8 cellular contexts compared by ENCODE assay signal in genomic region chr6:25138024-25138696, GRCh38.
DNase-seq lines count a peak whose midpoint lies in the region; ATAC-seq and TF ChIP-seq lines count a peak whose summit lies in the region.

No MANE protein-coding gene starts in this region.

- intact Hi-C loops in CD14-positive monocyte (cut with micrococcal nuclease) = loop anchor here in 1 of 2 donors (5.0 kb wide), 1 partner anchor 34 kb away; no protein-coding TSS in a partner anchor

- TF ChIP-seq CTCF in CD14-positive monocyte (IDR thresholded peaks at IDR 0.05) = no peak
- TF ChIP-seq CTCF in astrocyte of the cerebellum (IDR thresholded peaks at IDR 0.05; ENCODE audit: low read depth, low read length, missing control alignments) = no peak

- DNase-seq in CD14-positive monocyte (ENCODE audit: low spot score) (peak; percentile 54), astrocyte of the cerebellum (ENCODE audit: low read depth) (no peak), inferior parietal cortex (ENCODE audit: extremely low spot score) (peak; percentile 59), NCI-H1048 (lab: John Stamatoyannopoulos, UW) (no peak)
- peak; percentile 79 for DNase-seq in T-helper 2 cell treated with Interferon-gamma antibody and Interleukin-4, amounts not matched to agents 5 μg/mL and 100 μg/mL, for 36 hours (ENCODE audit: low spot score)
- DNase-seq in stimulated activated CD4-positive, alpha-beta T cell treated with anti-CD3 and anti-CD28 coated beads, Interleukin-2, amount 100 ng/mL, for 48 hours = peak; percentile 51 to 56

- peak overlapping the region; percentile 78 to 95 for H3K4me3 Mint-ChIP-seq in CD14-positive monocyte
- peak overlapping the region; percentile 91 for H3K4me3 Mint-ChIP-seq in T-helper 2 cell treated with Interferon-gamma antibody and Interleukin-4, amounts not matched to agents 5 μg/mL and 100 μg/mL, for 36 hours

- H3K4me3 ChIP-seq in astrocyte of the cerebellum (ENCODE audit: low read depth, low read length) = peak overlapping the region; percentile 19

- H3K36me3 Mint-ChIP-seq in CD14-positive monocyte = peaks cover 4 to 16% of the 10 kb centered on the region in 2 donors
- peaks cover 71% of the 10 kb centered on the region for H3K36me3 Mint-ChIP-seq in T-helper 2 cell treated with Interferon-gamma antibody and Interleukin-4, amounts not matched to agents 5 μg/mL and 100 μg/mL, for 36 hours (ENCODE audit: low read depth)

- H3K4me1 Mint-ChIP-seq in CD14-positive monocyte = peaks cover 40% of the 10 kb centered on the region
- peaks cover 38% of the 10 kb centered on the region for H3K4me1 Mint-ChIP-seq in T-helper 2 cell treated with Interferon-gamma antibody and Interleukin-4, amounts not matched to agents 5 μg/mL and 100 μg/mL, for 36 hours (ENCODE audit: low read depth)

- in situ Hi-C loops in astrocyte of the cerebellum (cut with HindIII; ENCODE audit: low sequenced_read_pairs) = no loop called here

- H3K27me3 Mint-ChIP-seq in CD14-positive monocyte (ENCODE audit: low read depth in 3 of 3) = no peaks in the 10 kb centered on the region
- H3K27me3 Mint-ChIP-seq in T-helper 2 cell treated with Interferon-gamma antibody and Interleukin-4, amounts not matched to agents 5 μg/mL and 100 μg/mL, for 36 hours (ENCODE audit: low read depth) = no peaks in the 10 kb centered on the region

- ATAC-seq in GM19395 (IDR thresholded peaks at IDR 0.05; ENCODE audit: unreplicated experiment) = peak; percentile 92
- ATAC-seq in HG03558 (IDR thresholded peaks at IDR 0.05; ENCODE audit: extremely low read depth, unreplicated experiment) = peak; percentile 94

- H3K9me3 Mint-ChIP-seq in CD14-positive monocyte = peaks cover under 1 to 11% (median 5%) of the 10 kb centered on the region in 7 donors
- H3K9me3 Mint-ChIP-seq in T-helper 2 cell treated with Interferon-gamma antibody and Interleukin-4, amounts not matched to agents 5 μg/mL and 100 μg/mL, for 36 hours = peaks cover 8% of the 10 kb centered on the region

- H3K27ac Mint-ChIP-seq in CD14-positive monocyte = peak overlapping the region; percentile 95 to 99 (median 98)
- H3K27ac Mint-ChIP-seq in T-helper 2 cell treated with Interferon-gamma antibody and Interleukin-4, amounts not matched to agents 5 μg/mL and 100 μg/mL, for 36 hours = peak overlapping the region; percentile 94

Comparison
In these comparisons a context has a peak if more than half of its experiments do, and no peak if none do; other contexts are left out.
1. DNase-seq: peak in CD14-positive monocyte (single experiment), T-helper 2 cell treated with Interferon-gamma antibody and Interleukin-4, amounts not matched to agents 5 μg/mL and 100 μg/mL, for 36 hours (single experiment), inferior parietal cortex (single experiment) and stimulated activated CD4-positive, alpha-beta T cell treated with anti-CD3 and anti-CD28 coated beads, Interleukin-2, amount 100 ng/mL, for 48 hours (2 of 2); none in astrocyte of the cerebellum (single experiment) and NCI-H1048 (single experiment).